In the genomic region with DNA sequence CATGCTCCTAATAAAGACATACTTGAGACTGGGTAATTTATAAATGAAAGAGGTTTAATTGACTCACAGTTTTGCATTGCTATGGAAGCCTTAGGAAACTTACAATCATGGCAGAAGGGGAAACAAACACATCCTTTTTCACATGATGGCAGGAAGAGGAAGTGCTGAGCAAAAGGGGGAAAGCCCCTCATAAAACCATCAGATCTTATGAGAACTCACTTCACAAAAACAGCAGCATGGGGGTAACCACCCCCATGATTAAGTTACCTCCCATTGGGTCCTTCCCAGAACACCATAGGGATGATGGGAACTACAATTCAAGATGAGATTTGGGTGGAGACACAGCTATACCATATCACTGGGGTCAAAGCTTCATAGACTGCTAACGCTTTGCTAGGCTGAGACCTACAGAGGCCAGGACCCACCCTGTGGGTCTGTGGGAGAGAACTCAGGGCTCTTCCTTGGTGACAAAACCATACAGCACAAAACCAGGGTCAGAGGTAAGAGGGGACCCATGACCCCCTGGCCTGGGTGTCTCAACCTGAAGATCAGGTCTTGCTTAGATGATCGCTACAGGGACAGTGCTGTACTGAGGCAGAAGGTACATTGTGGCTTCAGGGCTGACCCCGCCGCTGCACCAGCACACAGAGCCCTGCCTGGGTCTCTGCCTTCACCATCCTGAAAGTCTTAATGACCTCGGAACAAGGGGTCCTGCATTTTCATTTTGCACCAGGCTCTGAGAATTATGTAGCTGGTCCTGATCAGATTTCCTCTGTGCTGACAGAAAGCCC, we compare ENCODE assay signal across 10 cellular contexts.
"Had no signal": no experiment of that assay in that cellular context is flagged by ENCODE, and none has a peak within 500 bp of the region (broad histone marks: within the 10 kb centered on the region; RNA-seq: fewer than 3 reads in every experiment).

No MANE protein-coding gene starts in this region.

- H3K9me3 ChIP-seq: thyroid gland had no signal

- DNase-seq: anterior cingulate cortex, glutamatergic neuron, left colon, psoas muscle, thyroid gland had no signal

- H3K27ac Mint-ChIP-seq: activated T-helper 2 cell treated with anti-CD3 and anti-CD28 coated beads, Interferon-gamma antibody, Interleukin-2, Interleukin-4, amounts not matched to agents 10 μg/mL and 5 μg/mL and 100 μg/mL, durations not matched to agents 14 hours and 24 hours and 36 hours had no signal

- H3K4me3 Mint-ChIP-seq: natural killer cell treated with Interleukin-12 subunit alpha and Interleukin-12 subunit beta and Interleukin-15 and Interleukin-18, amount 100 ng/mL, for 72 hours had no signal

- H3K27me3 ChIP-seq: esophagus muscularis mucosa, thyroid gland had no signal

- H3K4me3 ChIP-seq: dorsolateral prefrontal cortex, esophagus muscularis mucosa, psoas muscle, thyroid gland had no signal

- H3K27ac ChIP-seq: dorsolateral prefrontal cortex, esophagus muscularis mucosa, psoas muscle, thyroid gland had no signal

- ATAC-seq: left colon, psoas muscle, sciatic nerve had no signal

- H3K36me3 ChIP-seq: esophagus muscularis mucosa, thyroid gland had no signal
